In the genomic region with DNA sequence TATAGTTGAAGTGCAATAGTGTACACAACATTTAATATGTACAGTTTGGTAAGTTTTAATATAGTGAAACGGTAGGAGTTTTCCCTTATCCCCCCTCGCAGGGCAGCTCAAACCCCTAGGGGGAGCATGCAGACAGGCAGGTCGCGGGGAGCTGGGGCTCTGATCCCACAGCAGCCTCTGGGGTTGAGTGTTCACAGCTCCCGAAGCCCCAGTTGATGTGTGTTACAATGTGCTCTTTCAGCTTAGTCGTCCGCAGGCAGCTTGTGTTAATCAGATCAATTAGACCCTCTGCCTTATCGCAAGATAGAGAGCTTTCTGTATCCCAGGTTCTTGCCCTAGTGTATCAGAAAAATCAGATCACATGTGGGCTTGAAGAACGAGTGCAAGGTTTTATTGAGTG, we compare ENCODE assay signal across 1 cellular context.
TF ChIP-seq lines count a peak whose summit lies in the region.

No MANE protein-coding gene starts in this region.

TF ChIP-seq in HCT116, 20 proteins besides CTCF, POLR2A, EP300 and RAD21 (continued from another document):
- TF ChIP-seq, protein P1, sequence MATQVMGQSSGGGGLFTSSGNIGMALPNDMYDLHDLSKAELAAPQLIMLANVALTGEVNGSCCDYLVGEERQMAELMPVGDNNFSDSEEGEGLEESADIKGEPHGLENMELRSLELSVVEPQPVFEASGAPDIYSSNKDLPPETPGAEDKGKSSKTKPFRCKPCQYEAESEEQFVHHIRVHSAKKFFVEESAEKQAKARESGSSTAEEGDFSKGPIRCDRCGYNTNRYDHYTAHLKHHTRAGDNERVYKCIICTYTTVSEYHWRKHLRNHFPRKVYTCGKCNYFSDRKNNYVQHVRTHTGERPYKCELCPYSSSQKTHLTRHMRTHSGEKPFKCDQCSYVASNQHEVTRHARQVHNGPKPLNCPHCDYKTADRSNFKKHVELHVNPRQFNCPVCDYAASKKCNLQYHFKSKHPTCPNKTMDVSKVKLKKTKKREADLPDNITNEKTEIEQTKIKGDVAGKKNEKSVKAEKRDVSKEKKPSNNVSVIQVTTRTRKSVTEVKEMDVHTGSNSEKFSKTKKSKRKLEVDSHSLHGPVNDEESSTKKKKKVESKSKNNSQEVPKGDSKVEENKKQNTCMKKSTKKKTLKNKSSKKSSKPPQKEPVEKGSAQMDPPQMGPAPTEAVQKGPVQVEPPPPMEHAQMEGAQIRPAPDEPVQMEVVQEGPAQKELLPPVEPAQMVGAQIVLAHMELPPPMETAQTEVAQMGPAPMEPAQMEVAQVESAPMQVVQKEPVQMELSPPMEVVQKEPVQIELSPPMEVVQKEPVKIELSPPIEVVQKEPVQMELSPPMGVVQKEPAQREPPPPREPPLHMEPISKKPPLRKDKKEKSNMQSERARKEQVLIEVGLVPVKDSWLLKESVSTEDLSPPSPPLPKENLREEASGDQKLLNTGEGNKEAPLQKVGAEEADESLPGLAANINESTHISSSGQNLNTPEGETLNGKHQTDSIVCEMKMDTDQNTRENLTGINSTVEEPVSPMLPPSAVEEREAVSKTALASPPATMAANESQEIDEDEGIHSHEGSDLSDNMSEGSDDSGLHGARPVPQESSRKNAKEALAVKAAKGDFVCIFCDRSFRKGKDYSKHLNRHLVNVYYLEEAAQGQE (IDR thresholded peaks at IDR 0.05; ENCODE audit: low read depth): no peak
- no peak for TF ChIP-seq JUND (IDR thresholded peaks at IDR 0.05)
- no peak for TF ChIP-seq SIN3A (IDR thresholded peaks at IDR 0.05; ENCODE audit: low read depth)
- no peak for TF ChIP-seq YY1 (IDR thresholded peaks at IDR 0.05; ENCODE audit: extremely low read depth, insufficient replicate concordance, low read depth, low read length)
- TF ChIP-seq CBX3 (IDR thresholded peaks at IDR 0.05; ENCODE audit: low read depth): no peak
- no peak for TF ChIP-seq CEBPB (IDR thresholded peaks at IDR 0.05; ENCODE audit: low read depth)
- no peak for TF ChIP-seq EGR1 (IDR thresholded peaks at IDR 0.05; ENCODE audit: low read depth)
- no peak for TF ChIP-seq SRF (IDR thresholded peaks at IDR 0.05; ENCODE audit: low read depth)
- no peak for TF ChIP-seq EZH2phosphoT487 (IDR thresholded peaks at IDR 0.05; ENCODE audit: borderline replicate concordance)
- no peak for TF ChIP-seq POLR2AphosphoS5 (IDR thresholded peaks at IDR 0.05; ENCODE audit: low read depth, low read length)
- TF ChIP-seq FOSL1 (IDR thresholded peaks at IDR 0.05; ENCODE audit: low read depth): no peak
- no peak for TF ChIP-seq TCF7L2 (IDR thresholded peaks at IDR 0.05; ENCODE audit: borderline replicate concordance, extremely low read depth, insufficient read depth, insufficient read length)
- no peak for TF ChIP-seq ZFX (IDR thresholded peaks at IDR 0.05)
- TF ChIP-seq, protein P2, sequence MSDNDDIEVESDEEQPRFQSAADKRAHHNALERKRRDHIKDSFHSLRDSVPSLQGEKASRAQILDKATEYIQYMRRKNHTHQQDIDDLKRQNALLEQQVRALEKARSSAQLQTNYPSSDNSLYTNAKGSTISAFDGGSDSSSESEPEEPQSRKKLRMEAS (IDR thresholded peaks at IDR 0.05): no peak
- no peak for TF ChIP-seq SP1 (IDR thresholded peaks at IDR 0.05; ENCODE audit: low read depth)
- TF ChIP-seq EZH2 (IDR thresholded peaks at IDR 0.05): no peak
- TF ChIP-seq, protein P3, sequence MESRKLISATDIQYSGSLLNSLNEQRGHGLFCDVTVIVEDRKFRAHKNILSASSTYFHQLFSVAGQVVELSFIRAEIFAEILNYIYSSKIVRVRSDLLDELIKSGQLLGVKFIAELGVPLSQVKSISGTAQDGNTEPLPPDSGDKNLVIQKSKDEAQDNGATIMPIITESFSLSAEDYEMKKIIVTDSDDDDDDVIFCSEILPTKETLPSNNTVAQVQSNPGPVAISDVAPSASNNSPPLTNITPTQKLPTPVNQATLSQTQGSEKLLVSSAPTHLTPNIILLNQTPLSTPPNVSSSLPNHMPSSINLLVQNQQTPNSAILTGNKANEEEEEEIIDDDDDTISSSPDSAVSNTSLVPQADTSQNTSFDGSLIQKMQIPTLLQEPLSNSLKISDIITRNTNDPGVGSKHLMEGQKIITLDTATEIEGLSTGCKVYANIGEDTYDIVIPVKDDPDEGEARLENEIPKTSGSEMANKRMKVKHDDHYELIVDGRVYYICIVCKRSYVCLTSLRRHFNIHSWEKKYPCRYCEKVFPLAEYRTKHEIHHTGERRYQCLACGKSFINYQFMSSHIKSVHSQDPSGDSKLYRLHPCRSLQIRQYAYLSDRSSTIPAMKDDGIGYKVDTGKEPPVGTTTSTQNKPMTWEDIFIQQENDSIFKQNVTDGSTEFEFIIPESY (IDR thresholded peaks at IDR 0.05; ENCODE audit: extremely low read depth, insufficient replicate concordance, low read length): no peak
- TF ChIP-seq, protein P4, sequence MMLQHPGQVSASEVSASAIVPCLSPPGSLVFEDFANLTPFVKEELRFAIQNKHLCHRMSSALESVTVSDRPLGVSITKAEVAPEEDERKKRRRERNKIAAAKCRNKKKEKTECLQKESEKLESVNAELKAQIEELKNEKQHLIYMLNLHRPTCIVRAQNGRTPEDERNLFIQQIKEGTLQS (IDR thresholded peaks at IDR 0.05): no peak
